ENCODE assay signal across 18 cellular contexts in the genomic region with DNA sequence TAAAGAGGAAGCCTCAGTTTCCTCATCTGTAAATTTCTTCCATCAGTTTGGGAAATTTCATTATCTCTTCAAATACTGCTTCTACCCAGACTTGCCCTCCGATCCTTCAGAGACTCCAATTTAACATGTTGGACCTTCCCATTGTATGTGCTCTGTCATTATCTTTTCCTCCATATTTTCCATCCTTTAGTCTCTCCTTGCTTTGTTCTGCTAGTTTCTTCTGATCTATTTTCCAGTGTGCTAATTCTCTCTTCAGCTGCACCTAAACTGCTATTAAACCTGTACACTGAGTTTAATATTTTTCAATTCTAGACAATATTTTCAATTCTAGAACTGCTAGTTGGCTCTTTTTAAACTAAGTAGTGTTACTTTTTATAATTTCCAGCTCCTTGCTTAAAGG.
DNase-seq lines count a peak whose midpoint lies in the region; ATAC-seq and TF ChIP-seq lines count a peak whose summit lies in the region.
"Had no signal": no experiment of that assay in that cellular context is flagged by ENCODE, and none has a peak within 500 bp of the region (broad histone marks: within the 10 kb centered on the region; RNA-seq: fewer than 3 reads in every experiment).

No MANE protein-coding gene starts in this region.

- H3K9me3 Mint-ChIP-seq in endothelial cell (ENCODE audit: unreplicated experiment): peaks cover 5% of the 10 kb centered on the region

- no peak overlapping the region for H3K27ac Mint-ChIP-seq in endothelial cell (ENCODE audit: unreplicated experiment)
- H3K27ac Mint-ChIP-seq: B cell; CD4-positive, CD25-positive, alpha-beta regulatory T cell; CD8-positive, alpha-beta T cell; GM23338 had no signal

- POLR2A ChIA-PET in HEK293 (lab: Yijun Ruan, JAX): no interaction called here

- DNase-seq in DMS53 (lab: John Stamatoyannopoulos, UW) (peak; percentile 26), DMS53 treated with DMSO at 0.1 percent for 48 hours (lab: John Stamatoyannopoulos, UW; ENCODE audit: unreplicated experiment) (no peak), endothelial cell (ENCODE audit: low spot score) (no peak), SKM-1 (lab: John Stamatoyannopoulos, UW; ENCODE audit: unreplicated experiment) (no peak)
- DNase-seq: Caco-2; CD4-positive, CD25-positive, alpha-beta regulatory T cell; CD8-positive, alpha-beta T cell; DMS153; DMS79 treated with DMSO at 0.1 percent for 48 hours; GF-D8 had no signal

- ATAC-seq in HG02840 (IDR thresholded peaks at IDR 0.05; ENCODE audit: low FRiP score, unreplicated experiment): no peak
- ATAC-seq: CD8-positive, alpha-beta T cell; GM23338 had no signal

- H3K27ac ChIP-seq in HEK293 (ENCODE audit: extremely low read depth, low read depth, low read length): no peak overlapping the region
- H3K27ac ChIP-seq: 22Rv1, BLaER1, C4-2B had no signal

- H3K4me3 Mint-ChIP-seq in endothelial cell (ENCODE audit: unreplicated experiment): peak overlapping the region; percentile 10
- H3K4me3 Mint-ChIP-seq: B cell; CD4-positive, CD25-positive, alpha-beta regulatory T cell; CD8-positive, alpha-beta T cell; GM23338 had no signal

- H3K4me3 ChIP-seq in HEK293 (ENCODE audit: low read depth, low read length): no peak overlapping the region
- H3K4me3 ChIP-seq: BLaER1, GM23338, HAP-1 had no signal

- H3K36me3 Mint-ChIP-seq in endothelial cell (ENCODE audit: low read depth, unreplicated experiment): peaks cover 33% of the 10 kb centered on the region
- H3K36me3 Mint-ChIP-seq: CD4-positive, CD25-positive, alpha-beta regulatory T cell; CD8-positive, alpha-beta T cell had no signal

- peaks cover 0 to 9% of the 10 kb centered on the region in 2 experiments; a peak in 1 of 3 replicates for H3K36me3 ChIP-seq in HEK293 (ENCODE audit: control insufficient read depth in 2 of 2, insufficient read depth in 1 of 2, low read length in 2 of 2)
- H3K36me3 ChIP-seq: HAP-1 had no signal

- CTCF ChIA-PET in HEK293 (lab: Yijun Ruan, JAX): no interaction called here

- peaks cover 1% of the 10 kb centered on the region for H3K27me3 Mint-ChIP-seq in endothelial cell (ENCODE audit: unreplicated experiment)

- TF ChIP-seq CTCF in HEK293 (tag by site-specific recombination; IDR thresholded peaks at IDR 0.05) (no peak), endothelial cell (IDR thresholded peaks at IDR 0.05; ENCODE audit: unreplicated experiment) (no peak)

- peaks cover 6% of the 10 kb centered on the region for H3K4me1 Mint-ChIP-seq in endothelial cell (ENCODE audit: unreplicated experiment)
- H3K4me1 Mint-ChIP-seq: B cell; CD4-positive, CD25-positive, alpha-beta regulatory T cell had no signal

- no peaks in the 10 kb centered on the region for H3K9me3 ChIP-seq in HEK293 (ENCODE audit: control insufficient read depth, insufficient read depth, low read depth, low read length)
- H3K9me3 ChIP-seq: HAP-1 had no signal

- H3K4me1 ChIP-seq in HEK293 (ENCODE audit: control insufficient read depth, insufficient read depth, low read length): no peaks in the 10 kb centered on the region
- H3K4me1 ChIP-seq: BLaER1, Caco-2, HAP-1 had no signal

TF ChIP-seq in HEK293, 187 proteins besides CTCF, POLR2A, EP300 and RAD21:
- TF ChIP-seq ZNF660 (tag by site-specific recombination; IDR thresholded peaks at IDR 0.05) (no peak), GLI2 (tag by site-specific recombination; IDR thresholded peaks at IDR 0.05; ENCODE audit: borderline replicate concordance, low read depth) (no peak), ZNF302 (tag by site-specific recombination; IDR thresholded peaks at IDR 0.05; ENCODE audit: low read depth) (no peak), SETDB1 (IDR thresholded peaks at IDR 0.05; ENCODE audit: insufficient read length, low read length) (peak; percentile 63), ZNF133 (tag by site-specific recombination; IDR thresholded peaks at IDR 0.05) (peak; percentile 95), ZNF768 (tag by site-specific recombination; IDR thresholded peaks at IDR 0.05) (no peak)
- TF ChIP-seq, protein P1, sequence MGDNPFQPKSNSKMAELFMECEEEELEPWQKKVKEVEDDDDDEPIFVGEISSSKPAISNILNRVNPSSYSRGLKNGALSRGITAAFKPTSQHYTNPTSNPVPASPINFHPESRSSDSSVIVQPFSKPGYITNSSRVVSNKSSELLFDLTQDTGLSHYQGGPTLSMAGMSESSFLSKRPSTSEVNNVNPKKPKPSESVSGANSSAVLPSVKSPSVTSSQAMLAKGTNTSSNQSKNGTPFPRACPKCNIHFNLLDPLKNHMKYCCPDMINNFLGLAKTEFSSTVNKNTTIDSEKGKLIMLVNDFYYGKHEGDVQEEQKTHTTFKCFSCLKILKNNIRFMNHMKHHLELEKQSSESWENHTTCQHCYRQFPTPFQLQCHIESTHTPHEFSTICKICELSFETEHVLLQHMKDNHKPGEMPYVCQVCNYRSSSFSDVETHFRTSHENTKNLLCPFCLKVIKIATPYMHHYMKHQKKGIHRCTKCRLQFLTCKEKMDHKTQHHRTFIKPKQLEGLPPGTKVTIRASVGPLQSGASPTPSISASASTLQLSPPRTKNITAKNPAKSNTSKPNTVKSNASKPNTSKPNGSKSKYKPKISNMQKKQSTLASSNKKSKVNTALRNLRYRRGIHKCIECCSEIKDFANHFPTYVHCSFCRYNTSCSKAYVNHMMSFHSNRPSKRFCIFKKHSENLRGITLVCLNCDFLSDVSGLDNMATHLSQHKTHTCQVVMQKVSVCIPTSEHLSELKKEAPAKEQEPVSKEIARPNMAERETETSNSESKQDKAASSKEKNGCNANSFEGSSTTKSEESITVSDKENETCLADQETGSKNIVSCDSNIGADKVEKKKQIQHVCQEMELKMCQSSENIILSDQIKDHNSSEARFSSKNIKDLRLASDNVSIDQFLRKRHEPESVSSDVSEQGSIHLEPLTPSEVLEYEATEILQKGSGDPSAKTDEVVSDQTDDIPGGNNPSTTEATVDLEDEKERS (tag by site-specific recombination; IDR thresholded peaks at IDR 0.05): 0 out of 2 replicates have a peak, but pooled peaks have one; percentile 54
